In genomic region chr11:114159802-114160588, GRCh38 we compare ENCODE assay signal across 8 cellular contexts.
DNase-seq lines count a peak whose midpoint lies in the region; ATAC-seq and TF ChIP-seq lines count a peak whose summit lies in the region.

No MANE protein-coding gene starts in this region.

- peak; percentile 54 for ATAC-seq in GM21717 (IDR thresholded peaks at IDR 0.05; ENCODE audit: unreplicated experiment)

- peaks cover 11% of the 10 kb centered on the region for H3K36me3 Mint-ChIP-seq in osteocyte (ENCODE audit: unreplicated experiment)

- no peak overlapping the region for H3K4me3 ChIP-seq in AG10803 (ENCODE audit: low read length)

- peak overlapping the region; percentile 55 for H3K4me3 Mint-ChIP-seq in osteocyte (ENCODE audit: unreplicated experiment)

- H3K4me1 Mint-ChIP-seq in osteocyte (ENCODE audit: unreplicated experiment) = peaks cover 75% of the 10 kb centered on the region

- DNase-seq in AG10803 (ENCODE audit: low read depth) = peak; percentile 95
- DNase-seq in NAMALWA (ENCODE audit: low spot score) = peak; percentile 98
- DNase-seq in SK-N-DZ (ENCODE audit: low spot score) = peak; percentile 72
- DNase-seq in activated naive CD4-positive, alpha-beta T cell treated with anti-CD3 and anti-CD28 coated beads, Interleukin-2, amount 50 U/mL, for 16 hours = peak; percentile 87
- peak; percentile 61 for DNase-seq in germinal center (ENCODE audit: low spot score)
- peak; percentile 99 for DNase-seq in osteocyte (ENCODE audit: extremely low spot score, unreplicated experiment)
- DNase-seq in superior temporal gyrus (ENCODE audit: extremely low spot score) = peak; percentile 89

- H3K27me3 Mint-ChIP-seq in osteocyte (ENCODE audit: unreplicated experiment) = no peaks in the 10 kb centered on the region

- H3K9me3 Mint-ChIP-seq in osteocyte (ENCODE audit: unreplicated experiment) = no peaks in the 10 kb centered on the region

- H3K27ac Mint-ChIP-seq in osteocyte (ENCODE audit: unreplicated experiment) = peak overlapping the region; percentile 99

- no peak for TF ChIP-seq CTCF in AG10803 (conservative IDR thresholded peaks at IDR 0.05; ENCODE audit: low read length)
- no peak for TF ChIP-seq CTCF in osteocyte (IDR thresholded peaks at IDR 0.05)
